In genomic region chrX:134543201-134543797, GRCh38 we compare ENCODE assay signal across 21 cellular contexts.
A peak's percentile ranks its signal among the peaks of the same experiment; 100 is the strongest.
DNase-seq lines count a peak whose midpoint lies in the region; FAIRE-seq and TF ChIP-seq lines count a peak whose summit lies in the region.
"Had no signal": no experiment of that assay in that cellular context is flagged by ENCODE, and none has a peak within 500 bp of the region (broad histone marks: within the 10 kb centered on the region; RNA-seq: fewer than 3 reads in every experiment).

No MANE protein-coding gene starts in this region.

- H3K14ac ChIP-seq in mesenchymal stem cell (ENCODE audit: low read length in 2 of 2): no peak overlapping the region

- no peak overlapping the region for H3K4me3 ChIP-seq in BLaER1 treated with 17β-estradiol and CSF1 and Interleukin-3, amounts not matched to agents 10 nM and 100 nM
- no peak overlapping the region; the same call in 1 of the 2 replicates for H3K4me3 ChIP-seq in HUES64 (ENCODE audit: low read length)
- H3K4me3 ChIP-seq in astrocyte of the spinal cord (ENCODE audit: low read depth, low read length): no peak overlapping the region
- no peak overlapping the region for H3K4me3 ChIP-seq in mesenchymal stem cell (ENCODE audit: insufficient read depth in 1 of 2, low read depth in 1 of 2, low read length in 2 of 2)
- H3K4me3 ChIP-seq: prostate gland, skin epidermis, testis, uterus had no signal

- no peak overlapping the region for H4K8ac ChIP-seq in mesenchymal stem cell (ENCODE audit: low read length)

- no peak overlapping the region for H2BK15ac ChIP-seq in mesenchymal stem cell (ENCODE audit: low read depth, poor library complexity, severe bottlenecking)

- in situ Hi-C loops in astrocyte of the spinal cord (cut with HindIII; ENCODE audit: low sequenced_read_pairs): no loop called here

- peaks cover 80 to 100% (median 97%) of the 10 kb centered on the region in 11 experiments for H3K27me3 ChIP-seq in BLaER1 treated with 17β-estradiol and CSF1 and Interleukin-3, amounts not matched to agents 10 nM and 100 nM
- peaks cover 19% of the 10 kb centered on the region for H3K27me3 ChIP-seq in HUES64 (ENCODE audit: insufficient read depth, low read length)
- H3K27me3 ChIP-seq in mesenchymal stem cell (ENCODE audit: control insufficient read depth in 1 of 2, insufficient read depth in 1 of 2, low read length in 2 of 2): peaks cover 0 to 9% of the 10 kb centered on the region in 2 experiments
- H3K27me3 ChIP-seq: testis had no signal

- no peak overlapping the region for H2AK5ac ChIP-seq in mesenchymal stem cell (ENCODE audit: low read length, severe bottlenecking)

- H3K18ac ChIP-seq in mesenchymal stem cell (ENCODE audit: low read depth in 1 of 2, low read length in 2 of 2): no peak overlapping the region

- DNase-seq in astrocyte of the spinal cord (ENCODE audit: low read depth, low spot score) (peak; percentile 15), mesenchymal stem cell (peak; percentile 39), D721Med (ENCODE audit: insufficient read length, low spot score) (no peak), inferior parietal cortex (ENCODE audit: extremely low spot score) (no peak), NCI-H226 (no peak), NAMALWA (ENCODE audit: low spot score) (no peak)
- DNase-seq: activated CD4-positive, alpha-beta T cell treated with anti-CD3 and anti-CD28 coated beads, Interleukin-2, amount 10 ng/mL, durations not matched to agents 7 days and 5 days; activated CD8-positive, alpha-beta memory T cell treated with anti-CD3 and anti-CD28 coated beads, Interleukin-2, amount 10 ng/mL, durations not matched to agents 7 days and 5 days; anterior cingulate cortex; CD8-positive, alpha-beta T cell; NCI-H526 treated with DMSO at 0.1 percent for 48 hours; SHP77 treated with DMSO at 0.1 percent for 48 hours; stimulated activated CD4-positive, alpha-beta T cell treated with anti-CD3 and anti-CD28 coated beads, Interleukin-1b, Interleukin-23, amount 100 ng/mL, for 48 hours; T-helper 17 cell; uterus had no signal

- H3K9me3 ChIP-seq in BLaER1 treated with 17β-estradiol and CSF1 and Interleukin-3, amounts not matched to agents 10 nM and 100 nM (replicated peaks in 1 of 11): peaks cover 11 to 25% (median 20%) of the 10 kb centered on the region in 11 experiments; a peak in 18 of 22 replicates
- H3K9me3 ChIP-seq in HUES64 (ENCODE audit: insufficient read depth, low read depth, low read length) (no peaks in the 10 kb centered on the region), mesenchymal stem cell (ENCODE audit: control insufficient read depth, low read length) (no peaks in the 10 kb centered on the region)
- H3K9me3 ChIP-seq: prostate gland, testis, uterus had no signal

- H3K36me3 ChIP-seq in BLaER1 treated with 17β-estradiol and CSF1 and Interleukin-3, amounts not matched to agents 10 nM and 100 nM: peaks cover 0 to 14% (median 0%) of the 10 kb centered on the region in 11 experiments; a peak in 2 of 22 replicates
- H3K36me3 ChIP-seq in HUES64 (ENCODE audit: insufficient read depth, low read length): no peaks in the 10 kb centered on the region
- peaks cover 6 to 21% of the 10 kb centered on the region in 2 experiments for H3K36me3 ChIP-seq in mesenchymal stem cell (ENCODE audit: control insufficient read depth in 1 of 2, insufficient read depth in 2 of 2, low read depth in 1 of 2, low read length in 2 of 2)
- H3K36me3 ChIP-seq: prostate gland, uterus had no signal

- peaks cover 10 to 18% (median 15%) of the 10 kb centered on the region in 10 experiments; a peak in 19 of 20 replicates for H3K4me1 ChIP-seq in BLaER1 treated with 17β-estradiol and CSF1 and Interleukin-3, amounts not matched to agents 10 nM and 100 nM
- H3K4me1 ChIP-seq in HUES64 (ENCODE audit: insufficient read depth, low read length) (peaks cover 36% of the 10 kb centered on the region), mesenchymal stem cell (ENCODE audit: control insufficient read depth, insufficient read depth, low read depth, low read length) (peaks cover 15% of the 10 kb centered on the region)
- H3K4me1 ChIP-seq: prostate gland, uterus had no signal

- peaks cover 7% of the 10 kb centered on the region for H3K79me1 ChIP-seq in mesenchymal stem cell (replicated peaks; ENCODE audit: low read length, poor library complexity, severe bottlenecking)

- H3K4ac ChIP-seq in mesenchymal stem cell (ENCODE audit: low read depth in 1 of 2, low read length in 2 of 2): no peak overlapping the region

- 76% methylated on average over 4 of the region's 5 CpGs for WGBS in HUES64
- 80% methylated on average over 2 of the region's 5 CpGs for WGBS in mesenchymal stem cell

- no peak overlapping the region for H2BK5ac ChIP-seq in mesenchymal stem cell (ENCODE audit: low read depth, low read length, poor library complexity, severe bottlenecking)

- H3K9ac ChIP-seq in BLaER1 treated with 17β-estradiol and CSF1 and Interleukin-3, amounts not matched to agents 10 nM and 100 nM: no peak overlapping the region
- H3K9ac ChIP-seq in HUES64 (ENCODE audit: low read depth, low read length) (peak overlapping the region; percentile 38; the same call in 1 of the 2 replicates), mesenchymal stem cell (ENCODE audit: low read length) (no peak overlapping the region)

- no peak overlapping the region for H3K27ac ChIP-seq in BLaER1 treated with 17β-estradiol and CSF1 and Interleukin-3, amounts not matched to agents 10 nM and 100 nM
- no peak overlapping the region; the same call in 1 of the 2 replicates for H3K27ac ChIP-seq in HUES64 (ENCODE audit: low read depth, low read length)
- no peak overlapping the region for H3K27ac ChIP-seq in mesenchymal stem cell (ENCODE audit: low read length, poor library complexity, severe bottlenecking)
- H3K27ac ChIP-seq: HL-60, prostate gland, testis had no signal

- H4K91ac ChIP-seq in mesenchymal stem cell (ENCODE audit: low read length): no peak overlapping the region

- H2BK120ac ChIP-seq in mesenchymal stem cell (ENCODE audit: low read depth, low read length): no peak overlapping the region

- TF ChIP-seq CTCF in astrocyte of the spinal cord (IDR thresholded peaks at IDR 0.05; ENCODE audit: low read depth, low read length): no peak
- no peak for TF ChIP-seq CTCF in D721Med (IDR thresholded peaks at IDR 0.05; ENCODE audit: insufficient read depth, missing control alignments)

- H2AFZ ChIP-seq in mesenchymal stem cell (ENCODE audit: low read depth, low read length): no peak overlapping the region

- H2BK12ac ChIP-seq in mesenchymal stem cell (ENCODE audit: low read length in 2 of 2): no peak overlapping the region

- H3K4me2 ChIP-seq in BLaER1 treated with 17β-estradiol and CSF1 and Interleukin-3, amounts not matched to agents 10 nM and 100 nM: peak overlapping the region in 10 of 11 experiments; percentile 40 to 65 (median 52); a peak in 12 of 22 replicates
- no peak overlapping the region for H3K4me2 ChIP-seq in mesenchymal stem cell (ENCODE audit: low read length, poor library complexity, severe bottlenecking)

- no peak overlapping the region for H3K23ac ChIP-seq in mesenchymal stem cell (ENCODE audit: low read length in 2 of 2)

- H4K20me1 ChIP-seq in BLaER1 treated with 17β-estradiol and CSF1 and Interleukin-3, amounts not matched to agents 10 nM and 100 nM: peaks cover 0 to 21% (median 5%) of the 10 kb centered on the region in 11 experiments; a peak in 8 of 22 replicates

- FAIRE-seq in D721Med (lab: Jason Lieb, UNC): no peak

Comparison
In these comparisons a context has a peak if more than half of its experiments do, and no peak if none do; other contexts are left out.
1. DNase-seq: peak in astrocyte of the spinal cord (single experiment) and mesenchymal stem cell (single experiment); none in D721Med (single experiment), inferior parietal cortex (single experiment), NCI-H226 (single experiment) and NAMALWA (single experiment).